Comparison of ENCODE assay signal across 8 cellular contexts in the genomic region with DNA sequence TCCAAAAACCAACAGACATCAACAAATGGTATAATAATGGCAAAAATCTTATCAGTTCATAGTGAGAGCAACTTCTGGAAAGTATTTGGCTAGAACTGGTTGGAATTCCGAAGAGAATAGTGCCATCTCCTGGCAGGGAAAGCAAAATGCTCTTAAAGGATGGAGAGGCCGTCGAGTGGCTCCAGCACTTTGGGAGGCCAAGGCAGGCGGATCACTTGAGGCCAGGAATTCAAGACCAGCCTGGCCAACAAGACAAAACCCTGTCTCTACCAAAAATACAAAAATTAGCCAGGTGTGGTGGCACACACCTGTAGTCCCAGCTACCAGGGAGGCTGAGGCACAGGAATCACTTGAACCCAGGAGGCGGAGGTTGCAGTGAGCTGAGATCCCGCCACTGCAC. TPM values are rescaled to one million over a fixed set of nuclear protein-coding genes. Genes with fewer than 3 reads are reported as not detected.
A peak's percentile ranks its signal among the peaks of the same experiment; 100 is the strongest.
DNase-seq lines count a peak whose midpoint lies in the region; ATAC-seq, FAIRE-seq and TF ChIP-seq lines count a peak whose summit lies in the region.
"Not testable (repeated sequence)": the region's sequence is repeated elsewhere in the genome, so short reads cannot be mapped to it uniquely, and the experiment has no call there.

No MANE protein-coding gene starts in this region.

- not testable (repeated sequence) for BruUV-seq in endothelial cell of umbilical vein (replicated peaks; lab: Mats Ljungman, UMichigan)

- peak; percentile 77 for ATAC-seq in WTC11

- H3K4me1 ChIP-seq in endothelial cell of umbilical vein (ENCODE audit: control insufficient read depth, extremely low read depth, insufficient read depth, low read length): not testable (repeated sequence)

- H3K36me3 Mint-ChIP-seq in WTC11: peaks cover 90% of the 10 kb centered on the region
- peaks cover 52% of the 10 kb centered on the region for H3K36me3 Mint-ChIP-seq in progenitor cell of endocrine pancreas (ENCODE audit: insufficient read depth)

- peak; percentile 84 for FAIRE-seq in endothelial cell of umbilical vein (lab: Jason Lieb, UNC)

- POLR2A ChIA-PET in WTC11 (lab: Charles Lee): interaction anchor here (0.5 kb wide), 1 partner anchor 7 kb away, joined by 3 read pairs; no protein-coding TSS in a partner anchor
- POLR2A ChIA-PET in endothelial cell of umbilical vein (lab: Charles Lee): not testable (repeated sequence)

- H3K9ac ChIP-seq in endothelial cell of umbilical vein (replicated peaks; ENCODE audit: extremely low read depth, insufficient read depth, low read length): not testable (repeated sequence)

- not testable (repeated sequence) for H3K4me3 Mint-ChIP-seq in WTC11; progenitor cell of endocrine pancreas (ENCODE audit: low read depth)

- H3K4me2 ChIP-seq in endothelial cell of umbilical vein (ENCODE audit: insufficient read depth, low read length): not testable (repeated sequence)

- not testable (repeated sequence) for TF ChIP-seq CTCF in WTC11 (IDR thresholded peaks at IDR 0.05)
- TF ChIP-seq CTCF in endothelial cell of umbilical vein (IDR thresholded peaks at IDR 0.05; ENCODE audit: extremely low read depth in 1 of 2, insufficient read depth in 1 of 2, low read depth in 1 of 2, low read length in 2 of 2) (peak; percentile 49 to 56), progenitor cell of endocrine pancreas (IDR thresholded peaks at IDR 0.05; ENCODE audit: unreplicated experiment) (peak; percentile 73)

- H3K9me1 ChIP-seq in endothelial cell of umbilical vein (replicated peaks; ENCODE audit: control insufficient read depth, extremely low read depth, insufficient read depth, low read length): not testable (repeated sequence)

- TF ChIP-seq POLR2A in endothelial cell of umbilical vein (IDR thresholded peaks at IDR 0.05; ENCODE audit: low read depth, low read length): not testable (repeated sequence)

- H3K27ac Mint-ChIP-seq in WTC11, progenitor cell of endocrine pancreas: not testable (repeated sequence)

- not testable (repeated sequence) for H4K20me1 ChIP-seq in endothelial cell of umbilical vein (replicated peaks; ENCODE audit: control insufficient read depth, extremely low read depth, insufficient read depth, low read length)

- dilution Hi-C loops in endothelial cell of umbilical vein (cut with MboI; ENCODE audit: extremely low pct_ligation_motif_present, low sequenced_read_pairs): not testable (repeated sequence)

- H3K4me3 ChIP-seq in endothelial cell of umbilical vein (replicated peaks in 1 of 3; ENCODE audit: insufficient read depth in 1 of 3, low read depth in 1 of 3, low read length in 3 of 3): not testable (repeated sequence)

- H3K4me1 Mint-ChIP-seq in WTC11; progenitor cell of endocrine pancreas (ENCODE audit: low read depth): not testable (repeated sequence)

- H3K36me3 ChIP-seq in endothelial cell of umbilical vein (ENCODE audit: control insufficient read depth in 2 of 2, extremely low read depth in 1 of 2, insufficient read depth in 2 of 2, low read length in 2 of 2): peaks cover 13 to 31% of the 10 kb centered on the region in 2 experiments

- H3K79me2 ChIP-seq in endothelial cell of umbilical vein (ENCODE audit: control insufficient read depth, insufficient read depth, low read length): not testable (repeated sequence)

- intact Hi-C loops in endothelial cell of umbilical vein (cut with micrococcal nuclease): loop anchor here (1.0 kb wide), 2 partner anchors 56 to 85 kb away; no protein-coding TSS in a partner anchor

- not testable (repeated sequence) for H3K27ac ChIP-seq in endothelial cell of umbilical vein (ENCODE audit: insufficient read depth, low read depth, low read length)

- DNase-seq in AG08395 (ENCODE audit: low spot score): peak; percentile 66
- peak; percentile 20 for DNase-seq in GM04503 (ENCODE audit: low read depth)
- DNase-seq in M059J (ENCODE audit: low read depth): peak; percentile 51
- DNase-seq in NOMO-1 treated with DMSO at 0.1 percent for 48 hours (lab: John Stamatoyannopoulos, UW; ENCODE audit: unreplicated experiment): peak; percentile 9
- peak; percentile 33 for DNase-seq in WTC11 (ENCODE audit: low spot score)
- DNase-seq in endothelial cell of umbilical vein (ENCODE audit: low read depth, low spot score): peak; percentile 50
- peak; percentile 69 for DNase-seq in iris pigment epithelial cell (ENCODE audit: low read depth)
- not testable (repeated sequence) for DNase-seq in progenitor cell of endocrine pancreas (ENCODE audit: low spot score, unreplicated experiment)

- H3K9me3 ChIP-seq in endothelial cell of umbilical vein (replicated peaks; ENCODE audit: control insufficient read depth, insufficient read depth, low read length): not testable (repeated sequence)

- not testable (repeated sequence) for H3K9me3 Mint-ChIP-seq in WTC11; progenitor cell of endocrine pancreas (ENCODE audit: low read depth)

- CTCF ChIA-PET in WTC11 (lab: Charles Lee): interaction anchor here (0.6 to 1.6 kb wide), 6 partner anchors 14 to 527 kb away, joined by 3 to 4 read pairs (median 3); a partner anchor contains a TSS
- CTCF ChIA-PET in endothelial cell of umbilical vein (lab: Charles Lee): interaction anchor here (1.1 to 1.2 kb wide), 6 partner anchors 15 to 95 kb away, joined by 3 to 4 read pairs (median 3); a partner anchor contains a TSS

- not testable (repeated sequence) for H3K27me3 Mint-ChIP-seq in WTC11 (ENCODE audit: low read depth); progenitor cell of endocrine pancreas

- H2AFZ ChIP-seq in endothelial cell of umbilical vein (ENCODE audit: low read depth, low read length): not testable (repeated sequence)

- not testable (repeated sequence) for H3K27me3 ChIP-seq in endothelial cell of umbilical vein (ENCODE audit: control insufficient read depth in 2 of 2, insufficient read depth in 2 of 2, low read length in 2 of 2)

RNA-seq across cellular contexts. Expression of a gene that starts 14.7 kb away (rescaled TPM):
- total RNA-seq in M059J (2014; rRNA removed; shearing (Covaris generic)): 187 and 209 TPM in 2 replicates
- total RNA-seq in WTC11 (2021) (96.5 to 126 TPM (median 96.5 TPM) in 3 replicates), endothelial cell of umbilical vein (97.3 and 107 TPM in 2 replicates), progenitor cell of endocrine pancreas (73.8 and 77.3 TPM in 2 replicates)
- polyA plus RNA-seq in endothelial cell of umbilical vein: 20.5 and 26.1 TPM in 2 replicates
- 39.8 and 40.9 TPM in 2 replicates for polyA plus RNA-seq in endothelial cell of umbilical vein (2011; cell fraction: cytosol; rRNA removed)
- polyA plus RNA-seq in endothelial cell of umbilical vein (2011; cell fraction: nucleus; rRNA removed): 86.3 and 96.9 TPM in 2 replicates
- polyA plus RNA-seq in endothelial cell of umbilical vein (2012): 62.2 and 91.2 TPM in 2 replicates
- 32.0 and 32.2 TPM in 2 replicates for polyA minus RNA-seq in endothelial cell of umbilical vein
- polyA minus RNA-seq in endothelial cell of umbilical vein (2011; cell fraction: cytosol; rRNA and poly(A)+ RNA removed): 55.5 TPM
- 36.3 and 50.2 TPM in 2 replicates for polyA minus RNA-seq in endothelial cell of umbilical vein (2011; cell fraction: nucleus; rRNA and poly(A)+ RNA removed)

RNA-seq across cellular contexts. Expression of a gene that starts 28.2 kb away (rescaled TPM):
- 6.3 and 8.5 TPM in 2 replicates for total RNA-seq in M059J (2014; rRNA removed; shearing (Covaris generic))
- total RNA-seq in WTC11 (2021) (26.8 to 29.4 TPM (median 27.3 TPM) in 3 replicates), endothelial cell of umbilical vein (13.5 and 14.7 TPM in 2 replicates), progenitor cell of endocrine pancreas (21.1 and 21.9 TPM in 2 replicates)
- 7.4 and 10.5 TPM in 2 replicates for polyA plus RNA-seq in endothelial cell of umbilical vein
- 7.5 and 7.8 TPM in 2 replicates for polyA plus RNA-seq in endothelial cell of umbilical vein (2011; cell fraction: cytosol; rRNA removed)
- polyA plus RNA-seq in endothelial cell of umbilical vein (2011; cell fraction: nucleus; rRNA removed): 20.0 and 20.3 TPM in 2 replicates
- 5.9 and 6.4 TPM in 2 replicates for polyA plus RNA-seq in endothelial cell of umbilical vein (2012)
- polyA minus RNA-seq in endothelial cell of umbilical vein: 16.1 and 17.2 TPM in 2 replicates
- polyA minus RNA-seq in endothelial cell of umbilical vein (2011; cell fraction: cytosol; rRNA and poly(A)+ RNA removed): 18.5 TPM
- 21.0 and 24.3 TPM in 2 replicates for polyA minus RNA-seq in endothelial cell of umbilical vein (2011; cell fraction: nucleus; rRNA and poly(A)+ RNA removed)

RNA-seq across cellular contexts. Expression of a gene that starts 30.2 kb away (rescaled TPM):
- 18.2 and 24.6 TPM in 2 replicates for total RNA-seq in M059J (2014; rRNA removed; shearing (Covaris generic))
- total RNA-seq in WTC11 (2021): 28.1 to 34.4 TPM (median 28.1 TPM) in 3 replicates
- 58.7 and 63.8 TPM in 2 replicates for total RNA-seq in endothelial cell of umbilical vein
- 21.3 and 26.1 TPM in 2 replicates for polyA plus RNA-seq in endothelial cell of umbilical vein
- 23.4 and 25.6 TPM in 2 replicates for polyA plus RNA-seq in endothelial cell of umbilical vein (2011; cell fraction: cytosol; rRNA removed)
- 52.4 and 54.1 TPM in 2 replicates for polyA plus RNA-seq in endothelial cell of umbilical vein (2011; cell fraction: nucleus; rRNA removed)
- 28.2 and 31.4 TPM in 2 replicates for polyA plus RNA-seq in endothelial cell of umbilical vein (2012)
- 41.8 and 59.1 TPM in 2 replicates for polyA minus RNA-seq in endothelial cell of umbilical vein
- polyA minus RNA-seq in endothelial cell of umbilical vein (2011; cell fraction: cytosol; rRNA and poly(A)+ RNA removed): 11.6 TPM
- 57.2 and 60.0 TPM in 2 replicates for polyA minus RNA-seq in endothelial cell of umbilical vein (2011; cell fraction: nucleus; rRNA and poly(A)+ RNA removed)
- 16.5 and 17.6 TPM in 2 replicates for total RNA-seq in progenitor cell of endocrine pancreas

RNA-seq across cellular contexts. Expression of a gene that starts 37.5 kb away (rescaled TPM):
- total RNA-seq in M059J (2014; rRNA removed; shearing (Covaris generic)): 69.6 and 103 TPM in 2 replicates
- total RNA-seq in WTC11 (2021): 41.3 to 42.6 TPM (median 42.2 TPM) in 3 replicates
- total RNA-seq in endothelial cell of umbilical vein: 54.1 and 60.1 TPM in 2 replicates
- polyA plus RNA-seq in endothelial cell of umbilical vein: 13.8 and 20.1 TPM in 2 replicates
- polyA plus RNA-seq in endothelial cell of umbilical vein (2011; cell fraction: cytosol; rRNA removed): 28.5 and 34.9 TPM in 2 replicates
- polyA plus RNA-seq in endothelial cell of umbilical vein (2011; cell fraction: nucleus; rRNA removed): 22.2 and 28.2 TPM in 2 replicates
- polyA plus RNA-seq in endothelial cell of umbilical vein (2012): 42.6 and 48.1 TPM in 2 replicates
- polyA minus RNA-seq in endothelial cell of umbilical vein: 12.6 and 13.9 TPM in 2 replicates
- 14.2 TPM for polyA minus RNA-seq in endothelial cell of umbilical vein (2011; cell fraction: cytosol; rRNA and poly(A)+ RNA removed)
- polyA minus RNA-seq in endothelial cell of umbilical vein (2011; cell fraction: nucleus; rRNA and poly(A)+ RNA removed): 24.0 and 34.8 TPM in 2 replicates
- 23.8 and 27.2 TPM in 2 replicates for total RNA-seq in progenitor cell of endocrine pancreas
